ENCODE assay signal across 1 cellular context in the genomic region with DNA sequence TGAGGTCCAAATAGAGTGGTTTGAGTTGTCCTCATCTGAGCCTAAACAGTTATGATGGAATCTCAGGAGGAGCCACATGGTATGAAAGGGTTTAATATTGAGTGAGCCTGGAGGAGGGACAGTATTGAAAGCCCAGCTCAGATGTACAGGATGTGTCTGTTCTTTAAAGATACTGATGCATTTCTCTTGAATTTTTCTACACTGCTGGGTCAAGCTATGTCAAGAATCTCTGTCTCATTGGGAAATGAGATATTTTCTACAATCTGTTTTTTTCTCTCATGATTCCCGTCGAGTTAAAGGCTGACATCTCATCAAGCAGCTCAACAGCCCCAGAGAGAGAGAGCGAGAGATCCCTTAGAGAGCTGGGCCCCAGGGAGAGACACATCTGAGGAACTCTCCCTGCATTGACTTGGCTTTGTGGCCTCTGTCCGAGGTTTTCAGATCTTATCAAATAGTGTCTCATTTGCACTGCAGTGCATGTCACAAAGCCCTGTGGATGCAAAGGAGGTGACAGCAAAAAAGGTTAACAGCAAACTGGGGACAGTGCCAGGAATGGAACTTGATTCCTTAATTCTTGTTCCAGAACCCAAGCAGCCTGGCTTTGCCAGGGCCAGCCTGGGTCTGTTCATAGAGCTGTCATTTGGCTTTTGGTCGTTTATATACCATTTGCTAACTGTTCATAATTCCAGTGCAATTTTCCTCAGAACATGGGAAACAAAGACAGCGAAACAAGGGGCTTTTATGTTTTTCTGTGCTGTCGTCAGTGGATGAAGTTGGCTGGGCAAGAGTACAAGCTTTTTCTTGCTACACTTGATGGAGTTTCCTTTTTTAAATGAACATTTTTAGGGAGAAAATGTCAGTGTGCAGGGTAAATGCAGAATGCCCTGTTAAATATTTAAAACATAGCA.
TF ChIP-seq lines count a peak whose summit lies in the region.

No MANE protein-coding gene starts in this region.

TF ChIP-seq in IMR-90, 13 proteins besides CTCF, POLR2A, EP300 and RAD21:
- TF ChIP-seq BHLHE40 (IDR thresholded peaks at IDR 0.05; ENCODE audit: low read depth, low read length) = no peak
- TF ChIP-seq, protein P1, sequence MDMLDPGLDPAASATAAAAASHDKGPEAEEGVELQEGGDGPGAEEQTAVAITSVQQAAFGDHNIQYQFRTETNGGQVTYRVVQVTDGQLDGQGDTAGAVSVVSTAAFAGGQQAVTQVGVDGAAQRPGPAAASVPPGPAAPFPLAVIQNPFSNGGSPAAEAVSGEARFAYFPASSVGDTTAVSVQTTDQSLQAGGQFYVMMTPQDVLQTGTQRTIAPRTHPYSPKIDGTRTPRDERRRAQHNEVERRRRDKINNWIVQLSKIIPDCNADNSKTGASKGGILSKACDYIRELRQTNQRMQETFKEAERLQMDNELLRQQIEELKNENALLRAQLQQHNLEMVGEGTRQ (IDR thresholded peaks at IDR 0.05; ENCODE audit: low read depth, low read length) = no peak
